8 cellular contexts compared by ENCODE assay signal in genomic region chr1:226938903-226939438, GRCh38. TPM values are rescaled to one million over a fixed set of nuclear protein-coding genes. Genes with fewer than 3 reads are reported as not detected.
A peak's percentile ranks its signal among the peaks of the same experiment; 100 is the strongest.
DNase-seq lines count a peak whose midpoint lies in the region; ATAC-seq lines count a peak whose summit lies in the region.

No MANE protein-coding gene starts in this region.

- H3K36me3 Mint-ChIP-seq in activated naive CD8-positive, alpha-beta T cell treated with anti-CD3 and anti-CD28 coated beads, Interleukin-2, amount 50 U/mL, for 24 hours (ENCODE audit: low read depth): peaks cover 10% of the 10 kb centered on the region
- peaks cover 8 to 18% (median 13%) of the 10 kb centered on the region in 3 donors for H3K36me3 Mint-ChIP-seq in immature natural killer cell
- peaks cover 17% of the 10 kb centered on the region for H3K36me3 Mint-ChIP-seq in stimulated activated memory B cell treated with anti-CD40 and anti-IgM and Interleukin-4, amounts not matched to agents 10 μg/mL and 1 μg/mL and 100 μg/mL, for 72 hours

- H3K9me3 Mint-ChIP-seq in activated naive CD8-positive, alpha-beta T cell treated with anti-CD3 and anti-CD28 coated beads, Interleukin-2, amount 50 U/mL, for 24 hours: peaks cover 16% of the 10 kb centered on the region
- peaks cover 0 to 18% (median 11%) of the 10 kb centered on the region in 6 donors for H3K9me3 Mint-ChIP-seq in immature natural killer cell
- H3K9me3 Mint-ChIP-seq in stimulated activated memory B cell treated with anti-CD40 and anti-IgM and Interleukin-4, amounts not matched to agents 10 μg/mL and 1 μg/mL and 100 μg/mL, for 72 hours: peaks cover 13% of the 10 kb centered on the region

- peaks cover 43% of the 10 kb centered on the region for H3K4me1 Mint-ChIP-seq in activated naive CD8-positive, alpha-beta T cell treated with anti-CD3 and anti-CD28 coated beads, Interleukin-2, amount 50 U/mL, for 24 hours
- H3K4me1 Mint-ChIP-seq in immature natural killer cell: peaks cover 37 to 54% of the 10 kb centered on the region in 2 donors
- H3K4me1 Mint-ChIP-seq in stimulated activated memory B cell treated with anti-CD40 and anti-IgM and Interleukin-4, amounts not matched to agents 10 μg/mL and 1 μg/mL and 100 μg/mL, for 72 hours: peaks cover 45% of the 10 kb centered on the region

- peak overlapping the region; percentile 84 for H3K4me3 Mint-ChIP-seq in activated naive CD8-positive, alpha-beta T cell treated with anti-CD3 and anti-CD28 coated beads, Interleukin-2, amount 50 U/mL, for 24 hours
- peak overlapping the region; percentile 84 to 93 (median 92) for H3K4me3 Mint-ChIP-seq in immature natural killer cell
- H3K4me3 Mint-ChIP-seq in stimulated activated memory B cell treated with anti-CD40 and anti-IgM and Interleukin-4, amounts not matched to agents 10 μg/mL and 1 μg/mL and 100 μg/mL, for 72 hours: peak overlapping the region; percentile 97

- H3K27me3 Mint-ChIP-seq in activated naive CD8-positive, alpha-beta T cell treated with anti-CD3 and anti-CD28 coated beads, Interleukin-2, amount 50 U/mL, for 24 hours: no peaks in the 10 kb centered on the region
- peaks cover 7 to 23% (median 18%) of the 10 kb centered on the region in 3 donors for H3K27me3 Mint-ChIP-seq in immature natural killer cell (ENCODE audit: low read depth in 3 of 3)
- H3K27me3 Mint-ChIP-seq in stimulated activated memory B cell treated with anti-CD40 and anti-IgM and Interleukin-4, amounts not matched to agents 10 μg/mL and 1 μg/mL and 100 μg/mL, for 72 hours: no peaks in the 10 kb centered on the region

- H3K27ac Mint-ChIP-seq in activated naive CD8-positive, alpha-beta T cell treated with anti-CD3 and anti-CD28 coated beads, Interleukin-2, amount 50 U/mL, for 24 hours: peak overlapping the region; percentile 93
- H3K27ac Mint-ChIP-seq in immature natural killer cell: peak overlapping the region; percentile 92 to 97 (median 96)
- peak overlapping the region; percentile 100 for H3K27ac Mint-ChIP-seq in stimulated activated memory B cell treated with anti-CD40 and anti-IgM and Interleukin-4, amounts not matched to agents 10 μg/mL and 1 μg/mL and 100 μg/mL, for 72 hours

- no peak for ATAC-seq in activated naive CD8-positive, alpha-beta T cell treated with anti-CD3 and anti-CD28 coated beads, Interleukin-2, amount 50 U/mL, for 24 hours
- no peak for ATAC-seq in stimulated activated memory B cell treated with anti-CD40 and anti-IgM and Interleukin-4, amounts not matched to agents 10 μg/mL and 1 μg/mL and 100 μg/mL, for 72 hours
- ATAC-seq in GM19023 (IDR thresholded peaks at IDR 0.05; ENCODE audit: unreplicated experiment) (no peak), HG02763 (IDR thresholded peaks at IDR 0.05; ENCODE audit: unreplicated experiment) (no peak)

- in situ Hi-C loops in KBM-7 (cut with MboI; ENCODE audit: low pct_unique_long_range_greater_than_20kb, low sequenced_read_pairs): no loop called here

- peak; percentile 73 for DNase-seq in DMS79 treated with DMSO at 0.1 percent for 48 hours (lab: John Stamatoyannopoulos, UW)
- peak; percentile 84 for DNase-seq in KBM-7
- no peak for DNase-seq in activated naive CD8-positive, alpha-beta T cell treated with anti-CD3 and anti-CD28 coated beads, Interleukin-2, amount 50 U/mL, for 24 hours
- DNase-seq in immature natural killer cell: no peak
- no peak for DNase-seq in stimulated activated CD4-positive, alpha-beta T cell treated with anti-CD3 and anti-CD28 coated beads, Interleukin-12 subunit alpha, Interleukin-12 subunit beta, amount 100 ng/mL, for 4 hours

RNA-seq across cellular contexts. Expression of gene COQ8A, which starts 1.1 kb away (rescaled TPM):
- polyA plus RNA-seq in immature natural killer cell: 10 to 100 TPM; 26.9 to 44.3 (median 34.7) TPM

Comparison
In these comparisons a context has a peak if more than half of its experiments do, and no peak if none do; other contexts are left out.
1. DNase-seq: peak in DMS79 treated with DMSO at 0.1 percent for 48 hours (single experiment) and KBM-7 (single experiment); none in activated naive CD8-positive, alpha-beta T cell treated with anti-CD3 and anti-CD28 coated beads, Interleukin-2, amount 50 U/mL, for 24 hours (single experiment), immature natural killer cell (0 of 3) and stimulated activated CD4-positive, alpha-beta T cell treated with anti-CD3 and anti-CD28 coated beads, Interleukin-12 subunit alpha, Interleukin-12 subunit beta, amount 100 ng/mL, for 4 hours (single experiment).
2. Peak in every context shown above with its lines, with median percentiles within 50 percentile points of each other: H3K27ac Mint-ChIP-seq and H3K4me3 Mint-ChIP-seq.